Comparison of ENCODE assay signal across 12 cellular contexts in the genomic region with DNA sequence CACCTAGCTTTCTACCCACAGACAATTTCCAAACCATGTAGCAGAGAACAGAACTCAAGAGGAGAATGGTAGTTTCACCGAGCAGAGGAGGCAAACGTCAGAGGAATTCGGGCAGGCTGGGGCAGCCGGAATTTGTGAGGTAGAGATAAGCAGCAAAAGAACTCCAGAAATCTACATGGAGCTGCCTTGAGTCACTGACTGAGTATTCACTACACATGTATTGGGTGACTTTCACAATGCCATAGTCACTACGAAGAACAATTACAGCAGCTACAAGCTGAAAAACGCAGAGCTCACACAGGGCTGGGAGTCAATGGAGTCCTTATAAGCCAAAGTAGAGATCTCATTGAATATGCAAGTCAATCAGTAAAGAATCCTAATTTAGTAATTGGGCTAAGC. TPM values are rescaled to one million over a fixed set of nuclear protein-coding genes. Genes with fewer than 3 reads are reported as not detected.
DNase-seq lines count a peak whose midpoint lies in the region; FAIRE-seq and TF ChIP-seq lines count a peak whose summit lies in the region.
"Had no signal": no experiment of that assay in that cellular context is flagged by ENCODE, and none has a peak within 500 bp of the region (broad histone marks: within the 10 kb centered on the region; RNA-seq: fewer than 3 reads in every experiment).

No MANE protein-coding gene starts in this region.

- H3K4me1 ChIP-seq in endothelial cell of umbilical vein (ENCODE audit: control insufficient read depth, extremely low read depth, insufficient read depth, low read length) (peaks cover 31% of the 10 kb centered on the region), mesenchymal stem cell (ENCODE audit: control insufficient read depth, insufficient read depth, low read depth, low read length) (no peaks in the 10 kb centered on the region)

- no peak overlapping the region for H2BK5ac ChIP-seq in mesenchymal stem cell (ENCODE audit: low read depth, low read length, poor library complexity, severe bottlenecking)

- DNase-seq in AG09319 (ENCODE audit: extremely low read depth, low read depth) (peak; percentile 53), RCC 7860 (ENCODE audit: low spot score) (peak; percentile 64), endothelial cell of umbilical vein (ENCODE audit: low read depth, low spot score) (peak; percentile 69), mesenchymal stem cell (peak; percentile 85), CD1c-positive myeloid dendritic cell (ENCODE audit: extremely low spot score) (no peak), NCI-H1930 (lab: John Stamatoyannopoulos, UW) (no peak), GM10266 (ENCODE audit: extremely low spot score) (no peak)
- no peak for DNase-seq in stimulated activated CD4-positive, alpha-beta T cell treated with anti-CD3 and anti-CD28 coated beads, Interleukin-2, amount 100 ng/mL, for 48 hours
- DNase-seq: activated naive CD4-positive, alpha-beta T cell treated with Interleukin-2 at 50 U/mL for 16 hours; GDM1; immature natural killer cell had no signal

- no peak overlapping the region for H2AFZ ChIP-seq in endothelial cell of umbilical vein (ENCODE audit: low read depth, low read length)
- H2AFZ ChIP-seq in mesenchymal stem cell (ENCODE audit: low read depth, low read length), result no peak overlapping the region

- H3K14ac ChIP-seq in mesenchymal stem cell (ENCODE audit: low read length in 2 of 2), result no peak overlapping the region

- no peak overlapping the region for H2BK12ac ChIP-seq in mesenchymal stem cell (ENCODE audit: low read length in 2 of 2)

- dilution Hi-C loops in endothelial cell of umbilical vein (cut with MboI; ENCODE audit: extremely low pct_ligation_motif_present, low sequenced_read_pairs), result no loop called here

- CTCF ChIA-PET in endothelial cell of umbilical vein (lab: Charles Lee), result interaction anchor here (0.9 to 3.3 kb wide), 11 partner anchors 9 to 69 kb away, joined by 3 to 38 read pairs (median 5); partner anchors contain the start of genes ATMIN and CENPN

- peaks cover 80% of the 10 kb centered on the region for H3K79me2 ChIP-seq in endothelial cell of umbilical vein (ENCODE audit: control insufficient read depth, insufficient read depth, low read length)

- no peaks in the 10 kb centered on the region for H3K9me1 ChIP-seq in endothelial cell of umbilical vein (replicated peaks; ENCODE audit: control insufficient read depth, extremely low read depth, insufficient read depth, low read length)

- H3K4me3 ChIP-seq in endothelial cell of umbilical vein (replicated peaks in 1 of 3; ENCODE audit: insufficient read depth in 1 of 3, low read depth in 1 of 3, low read length in 3 of 3) (peak overlapping the region in 1 of 3 experiments; percentile 36), mesenchymal stem cell (ENCODE audit: insufficient read depth in 1 of 2, low read depth in 1 of 2, low read length in 2 of 2) (peak overlapping the region in 1 of 2 experiments; percentile 23)

- TF ChIP-seq CTCF in AG09319 (IDR thresholded peaks at IDR 0.05; ENCODE audit: low read depth, low read length), result no peak
- no peak for TF ChIP-seq CTCF in endothelial cell of umbilical vein (IDR thresholded peaks at IDR 0.05; ENCODE audit: extremely low read depth in 1 of 2, insufficient read depth in 1 of 2, low read depth in 1 of 2, low read length in 2 of 2)
- no peak for TF ChIP-seq CTCF in GM10266 (IDR thresholded peaks at IDR 0.05; ENCODE audit: control insufficient read depth, insufficient read depth, low read depth, missing control alignments)

- FAIRE-seq in RCC 7860 (lab: Jason Lieb, UNC), result peak; percentile 56
- peak; percentile 66 for FAIRE-seq in endothelial cell of umbilical vein (lab: Jason Lieb, UNC)

- no peak overlapping the region for H3K4ac ChIP-seq in mesenchymal stem cell (ENCODE audit: low read depth in 1 of 2, low read length in 2 of 2)

- POLR2A ChIA-PET in endothelial cell of umbilical vein (lab: Charles Lee), result interaction anchor here (0.5 to 1.4 kb wide), 7 partner anchors 9 to 526 kb away, joined by 4 to 7 read pairs (median 5); partner anchors contain the start of genes CENPN and CMC2

- H3K79me1 ChIP-seq in mesenchymal stem cell (replicated peaks; ENCODE audit: low read length, poor library complexity, severe bottlenecking), result peaks cover 11% of the 10 kb centered on the region

- H3K36me3 ChIP-seq in endothelial cell of umbilical vein (ENCODE audit: control insufficient read depth in 2 of 2, extremely low read depth in 1 of 2, insufficient read depth in 2 of 2, low read length in 2 of 2) (no peaks in the 10 kb centered on the region), mesenchymal stem cell (ENCODE audit: control insufficient read depth in 1 of 2, insufficient read depth in 2 of 2, low read depth in 1 of 2, low read length in 2 of 2) (peaks cover 3 to 9% of the 10 kb centered on the region in 2 experiments)

- no peak overlapping the region for H4K8ac ChIP-seq in mesenchymal stem cell (ENCODE audit: low read length)

- intact Hi-C loops in endothelial cell of umbilical vein (cut with micrococcal nuclease), result loop anchor here (1.0 kb wide), 4 partner anchors 8 to 61 kb away; partner anchors contain the start of gene CMC2

- H3K27ac ChIP-seq in endothelial cell of umbilical vein (ENCODE audit: insufficient read depth, low read depth, low read length) (peak overlapping the region; percentile 74), mesenchymal stem cell (ENCODE audit: low read length, poor library complexity, severe bottlenecking) (peak overlapping the region; percentile 68)
- H3K27ac ChIP-seq: KMS-11 had no signal

- H3K4me2 ChIP-seq in endothelial cell of umbilical vein (ENCODE audit: insufficient read depth, low read length), result peak overlapping the region; percentile 84
- H3K4me2 ChIP-seq in mesenchymal stem cell (ENCODE audit: low read length, poor library complexity, severe bottlenecking), result no peak overlapping the region
- H3K4me2 ChIP-seq: KMS-11 had no signal

- H2BK120ac ChIP-seq in mesenchymal stem cell (ENCODE audit: low read depth, low read length), result no peak overlapping the region

- H3K9me3 ChIP-seq in endothelial cell of umbilical vein (replicated peaks; ENCODE audit: control insufficient read depth, insufficient read depth, low read length) (no peaks in the 10 kb centered on the region), mesenchymal stem cell (ENCODE audit: control insufficient read depth, low read length) (no peaks in the 10 kb centered on the region)

- H3K27me3 ChIP-seq in endothelial cell of umbilical vein (ENCODE audit: control insufficient read depth in 2 of 2, insufficient read depth in 2 of 2, low read length in 2 of 2) (no peaks in the 10 kb centered on the region), mesenchymal stem cell (ENCODE audit: control insufficient read depth in 1 of 2, insufficient read depth in 1 of 2, low read length in 2 of 2) (no peaks in the 10 kb centered on the region)

- H3K23ac ChIP-seq in mesenchymal stem cell (ENCODE audit: low read length in 2 of 2), result no peak overlapping the region

- H2BK15ac ChIP-seq in mesenchymal stem cell (ENCODE audit: low read depth, poor library complexity, severe bottlenecking), result no peak overlapping the region

- BruUV-seq in endothelial cell of umbilical vein (replicated peaks; lab: Mats Ljungman, UMichigan), result no TSS peak

- no peak overlapping the region for H4K91ac ChIP-seq in mesenchymal stem cell (ENCODE audit: low read length)

- H2AK5ac ChIP-seq in mesenchymal stem cell (ENCODE audit: low read length, severe bottlenecking), result no peak overlapping the region

- no peak overlapping the region for H3K18ac ChIP-seq in mesenchymal stem cell (ENCODE audit: low read depth in 1 of 2, low read length in 2 of 2)

- H4K20me1 ChIP-seq in endothelial cell of umbilical vein (replicated peaks; ENCODE audit: control insufficient read depth, extremely low read depth, insufficient read depth, low read length), result no peaks in the 10 kb centered on the region

- no peak for TF ChIP-seq POLR2A in endothelial cell of umbilical vein (IDR thresholded peaks at IDR 0.05; ENCODE audit: low read depth, low read length)

- 35% methylated on average over 6 of the region's 6 CpGs for WGBS in mesenchymal stem cell

- H3K9ac ChIP-seq in endothelial cell of umbilical vein (replicated peaks; ENCODE audit: extremely low read depth, insufficient read depth, low read length) (peak overlapping the region; percentile 69), mesenchymal stem cell (ENCODE audit: low read length) (peak overlapping the region; percentile 54)
- H3K9ac ChIP-seq: KMS-11 had no signal

RNA-seq across cellular contexts. Expression of gene CMC2, which starts 13.4 kb away (rescaled TPM):
- 96.6 and 97.8 TPM in 2 replicates for total RNA-seq in endothelial cell of umbilical vein
- polyA plus RNA-seq in endothelial cell of umbilical vein, result 121 and 216 TPM in 2 replicates
- polyA plus RNA-seq in endothelial cell of umbilical vein (2011; cell fraction: cytosol; rRNA removed), result 137 and 142 TPM in 2 replicates
- polyA plus RNA-seq in endothelial cell of umbilical vein (2011; cell fraction: nucleus; rRNA removed), result 56.7 and 68.7 TPM in 2 replicates
- polyA plus RNA-seq in endothelial cell of umbilical vein (2012), result 131 and 158 TPM in 2 replicates
- 55.9 and 57.2 TPM in 2 replicates for polyA minus RNA-seq in endothelial cell of umbilical vein
- polyA minus RNA-seq in endothelial cell of umbilical vein (2011; cell fraction: cytosol; rRNA and poly(A)+ RNA removed), result 63.2 TPM
- polyA minus RNA-seq in endothelial cell of umbilical vein (2011; cell fraction: nucleus; rRNA and poly(A)+ RNA removed), result 42.8 and 56.9 TPM in 2 replicates
- polyA plus RNA-seq in mesenchymal stem cell (2013, experiment 1 of 2), result 98.2 TPM
- 95.5 TPM for polyA plus RNA-seq in mesenchymal stem cell (2013, experiment 2 of 2)

RNA-seq across cellular contexts. Expression of gene CENPN, which starts 13.7 kb away (rescaled TPM):
- total RNA-seq in endothelial cell of umbilical vein, result 52.4 and 53.4 TPM in 2 replicates
- polyA plus RNA-seq in endothelial cell of umbilical vein, result 15.3 and 17.6 TPM in 2 replicates
- polyA plus RNA-seq in endothelial cell of umbilical vein (2011; cell fraction: cytosol; rRNA removed), result 60.9 and 63.6 TPM in 2 replicates
- polyA plus RNA-seq in endothelial cell of umbilical vein (2011; cell fraction: nucleus; rRNA removed), result 43.5 and 45.6 TPM in 2 replicates
- 48.3 and 126 TPM in 2 replicates for polyA plus RNA-seq in endothelial cell of umbilical vein (2012)
- polyA minus RNA-seq in endothelial cell of umbilical vein, result 24.4 and 35.3 TPM in 2 replicates
- 113 TPM for polyA minus RNA-seq in endothelial cell of umbilical vein (2011; cell fraction: cytosol; rRNA and poly(A)+ RNA removed)
- 21.2 and 22.7 TPM in 2 replicates for polyA minus RNA-seq in endothelial cell of umbilical vein (2011; cell fraction: nucleus; rRNA and poly(A)+ RNA removed)
- 14.6 TPM for polyA plus RNA-seq in mesenchymal stem cell (2013, experiment 1 of 2)
- polyA plus RNA-seq in mesenchymal stem cell (2013, experiment 2 of 2), result 10.3 TPM

RNA-seq across cellular contexts. Expression of gene ATMIN, which starts 42.4 kb away (rescaled TPM):
- total RNA-seq in endothelial cell of umbilical vein, result 22.4 and 25.3 TPM in 2 replicates
- polyA plus RNA-seq in endothelial cell of umbilical vein, result 15.0 and 15.8 TPM in 2 replicates
- 14.2 and 15.8 TPM in 2 replicates for polyA plus RNA-seq in endothelial cell of umbilical vein (2011; cell fraction: cytosol; rRNA removed)
- polyA plus RNA-seq in endothelial cell of umbilical vein (2011; cell fraction: nucleus; rRNA removed), result 14.1 and 17.2 TPM in 2 replicates
- polyA plus RNA-seq in endothelial cell of umbilical vein (2012), result 16.6 and 22.5 TPM in 2 replicates
- 27.0 and 30.2 TPM in 2 replicates for polyA minus RNA-seq in endothelial cell of umbilical vein
- polyA minus RNA-seq in endothelial cell of umbilical vein (2011; cell fraction: cytosol; rRNA and poly(A)+ RNA removed), result 32.6 TPM
- polyA minus RNA-seq in endothelial cell of umbilical vein (2011; cell fraction: nucleus; rRNA and poly(A)+ RNA removed), result 15.1 and 21.4 TPM in 2 replicates
- polyA plus RNA-seq in mesenchymal stem cell (2013, experiment 1 of 2), result 29.0 TPM
- polyA plus RNA-seq in mesenchymal stem cell (2013, experiment 2 of 2), result 29.6 TPM

Comparison
In these comparisons a context has a peak if more than half of its experiments do, and no peak if none do; other contexts are left out.
1. DNase-seq: peak in AG09319 (single experiment), RCC 7860 (single experiment), endothelial cell of umbilical vein (single experiment) and mesenchymal stem cell (single experiment); none in CD1c-positive myeloid dendritic cell (single experiment), NCI-H1930 (0 of 2), stimulated activated CD4-positive, alpha-beta T cell treated with anti-CD3 and anti-CD28 coated beads, Interleukin-2, amount 100 ng/mL, for 48 hours (0 of 2) and GM10266 (single experiment).